ENCODE assay signal across 12 cellular contexts in genomic region chr4:163492951-163493504, GRCh38. TPM values are rescaled to one million over a fixed set of nuclear protein-coding genes. Genes with fewer than 3 reads are reported as not detected.
DNase-seq lines count a peak whose midpoint lies in the region; ATAC-seq and TF ChIP-seq lines count a peak whose summit lies in the region.
"Had no signal": no experiment of that assay in that cellular context is flagged by ENCODE, and none has a peak within 500 bp of the region (broad histone marks: within the 10 kb centered on the region; RNA-seq: fewer than 3 reads in every experiment).

No MANE protein-coding gene starts in this region.

- H3K27ac ChIP-seq in left ventricle myocardium inferior (replicated peaks), result peak overlapping the region; percentile 85
- peak overlapping the region; percentile 86 for H3K27ac ChIP-seq in OCI-LY1 (ENCODE audit: low read depth, low read length, poor library complexity, severe bottlenecking)
- H3K27ac ChIP-seq in osteoblast (ENCODE audit: low read depth, low read length), result no peak overlapping the region

- no peaks in the 10 kb centered on the region for H3K9me3 Mint-ChIP-seq in type B pancreatic cell

- H3K4me1 Mint-ChIP-seq in type B pancreatic cell (ENCODE audit: unreplicated experiment), result peaks cover 13% of the 10 kb centered on the region

- DNase-seq in left ventricle myocardium inferior, result no peak
- no peak for DNase-seq in Right ventricle myocardium superior
- DNase-seq in dermis blood vessel endothelial cell, result peak; percentile 23
- no peak for DNase-seq in type B pancreatic cell (ENCODE audit: extremely low spot score, unreplicated experiment)
- DNase-seq in NCI-H510A (lab: John Stamatoyannopoulos, UW), result no peak
- DNase-seq in activated effector memory CD4-positive, alpha-beta T cell treated with anti-CD3 and anti-CD28 coated beads, Interleukin-2, amount 50 U/mL, for 16 hours, result no peak
- no peak for DNase-seq in osteoblast (ENCODE audit: insufficient read length, low spot score, missing footprints)
- DNase-seq: cortex of kidney; NCI-H524 treated with DMSO at 0.1 percent for 48 hours; retina; stimulated activated naive CD4-positive, alpha-beta T cell treated with Interleukin-2 at 50 U/mL for 16 hours had no signal

- peaks cover 3% of the 10 kb centered on the region for H3K27me3 Mint-ChIP-seq in type B pancreatic cell

- no peak overlapping the region for H3K4me3 ChIP-seq in left ventricle myocardium inferior
- H3K4me3 ChIP-seq in OCI-LY1 (ENCODE audit: low read depth, low read length, poor library complexity, severe bottlenecking), result peak overlapping the region; percentile 90
- H3K4me3 ChIP-seq in osteoblast (ENCODE audit: insufficient read depth, low read length), result no peak overlapping the region

- no peaks in the 10 kb centered on the region for H3K9me2 ChIP-seq in OCI-LY1 (ENCODE audit: low read depth, low read length)

- no peaks in the 10 kb centered on the region for H3K27me3 ChIP-seq in left ventricle myocardium inferior (ENCODE audit: low read depth)
- no peaks in the 10 kb centered on the region for H3K27me3 ChIP-seq in OCI-LY1 (ENCODE audit: insufficient read depth, low read length)
- no peaks in the 10 kb centered on the region for H3K27me3 ChIP-seq in osteoblast (ENCODE audit: insufficient read depth, low read length)

- no peaks in the 10 kb centered on the region for H3K9me3 ChIP-seq in left ventricle myocardium inferior (replicated peaks)
- no peaks in the 10 kb centered on the region for H3K9me3 ChIP-seq in OCI-LY1 (ENCODE audit: low read length)
- no peaks in the 10 kb centered on the region for H3K9me3 ChIP-seq in osteoblast (ENCODE audit: low read depth, low read length)

- H2AFZ ChIP-seq in OCI-LY1 (ENCODE audit: low read length) (no peak overlapping the region), osteoblast (ENCODE audit: low read length) (no peak overlapping the region)

- peaks cover 3% of the 10 kb centered on the region for H3K36me3 Mint-ChIP-seq in type B pancreatic cell

- H3K4me2 ChIP-seq in OCI-LY1 (ENCODE audit: low read length) (peak overlapping the region; percentile 95), osteoblast (ENCODE audit: insufficient read depth, low read length) (no peak overlapping the region)

- no peak overlapping the region for H3K27ac Mint-ChIP-seq in type B pancreatic cell

- H3K79me2 ChIP-seq in OCI-LY1 (ENCODE audit: insufficient read depth, low read length), result peaks cover 35% of the 10 kb centered on the region
- peaks cover 35% of the 10 kb centered on the region for H3K79me2 ChIP-seq in osteoblast (ENCODE audit: insufficient read depth, low read length)

- H3K36me3 ChIP-seq in left ventricle myocardium inferior (no peaks in the 10 kb centered on the region), OCI-LY1 (ENCODE audit: insufficient read depth, low read length) (peaks cover 16% of the 10 kb centered on the region), osteoblast (ENCODE audit: insufficient read depth, low read length) (no peaks in the 10 kb centered on the region)

- TF ChIP-seq CTCF in left ventricle myocardium inferior (IDR thresholded peaks at IDR 0.05; ENCODE audit: borderline replicate concordance) (no peak), OCI-LY1 (IDR thresholded peaks at IDR 0.05; ENCODE audit: low read length) (no peak), type B pancreatic cell (conservative IDR thresholded peaks at IDR 0.05) (no peak), osteoblast (IDR thresholded peaks at IDR 0.05; ENCODE audit: extremely low read depth, low read depth, low read length) (no peak)

- peak overlapping the region; percentile 94; the same call in 1 of the 2 replicates for H3K9ac ChIP-seq in OCI-LY1 (ENCODE audit: low read length)

- H4K20me1 ChIP-seq in OCI-LY1 (ENCODE audit: insufficient read depth, low read length) (no peaks in the 10 kb centered on the region), osteoblast (ENCODE audit: insufficient read depth, low read length) (peaks cover 4% of the 10 kb centered on the region)

- peaks cover 9% of the 10 kb centered on the region; the same call in 1 of the 2 replicates for H3F3A ChIP-seq in OCI-LY1 (ENCODE audit: insufficient read depth, low read length)

- ATAC-seq in Right ventricle myocardium superior (ENCODE audit: poor library complexity), result no peak

- intact Hi-C loops in left ventricle myocardium inferior (cut with micrococcal nuclease) (no loop called here), Right ventricle myocardium superior (cut with DNase I) (no loop called here)

- peak overlapping the region; percentile 97 for H3K4me3 Mint-ChIP-seq in type B pancreatic cell

- H3K4me1 ChIP-seq in left ventricle myocardium inferior (peaks cover 25% of the 10 kb centered on the region), OCI-LY1 (ENCODE audit: insufficient read depth, low read length, severe bottlenecking) (peaks cover 20% of the 10 kb centered on the region), osteoblast (ENCODE audit: insufficient read depth, low read length) (peaks cover 7% of the 10 kb centered on the region)

RNA-seq across cellular contexts. Expression of gene TMA16, which starts 1.5 kb away (rescaled TPM):
- 7.1 TPM for total RNA-seq in left ventricle myocardium inferior
- 10.7 TPM for total RNA-seq in Right ventricle myocardium superior
- 27.3 and 32.5 TPM in 2 replicates for total RNA-seq in dermis blood vessel endothelial cell
- 20.5 and 29.7 TPM in 2 replicates for total RNA-seq in type B pancreatic cell (ENCODE audit: low replicate concordance)
- total RNA-seq in osteoblast, result 22.8 and 25.9 TPM in 2 replicates

RNA-seq across cellular contexts. Expression of gene TKTL2, which starts 19.5 kb away (rescaled TPM):
- total RNA-seq in left ventricle myocardium inferior (not detected), Right ventricle myocardium superior (not detected), dermis blood vessel endothelial cell (not detected in 2 replicates), type B pancreatic cell (ENCODE audit: low replicate concordance) (not detected in 2 replicates), osteoblast (not detected in 2 replicates)
